25 cellular contexts compared by ENCODE assay signal in the genomic region with DNA sequence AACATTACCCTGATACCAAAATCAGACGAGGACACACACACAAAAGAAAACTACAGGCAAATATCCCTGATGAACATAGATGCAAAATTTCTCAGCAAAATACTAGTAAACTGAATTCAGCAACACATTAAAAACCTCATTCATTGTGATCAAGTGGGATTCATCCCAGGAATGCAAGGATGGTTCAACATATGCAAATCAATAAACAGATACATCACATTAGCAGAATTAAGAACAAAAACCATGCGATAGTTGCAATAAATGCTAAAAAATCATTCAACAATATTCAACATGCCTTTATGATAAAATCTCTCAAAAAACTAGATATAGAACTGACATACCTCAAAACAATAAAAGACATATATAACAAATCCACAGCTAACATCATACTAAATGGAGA.
"Had no signal": no experiment of that assay in that cellular context is flagged by ENCODE, and none has a peak within 500 bp of the region (broad histone marks: within the 10 kb centered on the region; RNA-seq: fewer than 3 reads in every experiment).

No MANE protein-coding gene starts in this region.

- H3K36me3 ChIP-seq: colonic mucosa, esophagus muscularis mucosa, esophagus squamous epithelium, gastrocnemius medialis, gastroesophageal sphincter, heart left ventricle, heart right ventricle had no signal

- H3K9me3 ChIP-seq: colonic mucosa had no signal

- ATAC-seq: effector memory CD8-positive, alpha-beta T cell; esophagus mucosa; foreskin keratinocyte; gastrocnemius medialis; gastroesophageal sphincter; heart left ventricle; heart right ventricle had no signal

- H3K4me3 ChIP-seq: colonic mucosa, coronary artery, dorsolateral prefrontal cortex, esophagus muscularis mucosa, esophagus squamous epithelium, gastrocnemius medialis, gastroesophageal sphincter, heart left ventricle, heart right ventricle had no signal

- FAIRE-seq: colon had no signal

- H3K27ac ChIP-seq: colonic mucosa, coronary artery, dorsolateral prefrontal cortex, epithelial cell of prostate, esophagus muscularis mucosa, esophagus squamous epithelium, foreskin keratinocyte, gastrocnemius medialis, gastroesophageal sphincter, heart left ventricle, heart right ventricle had no signal

- H3K27me3 ChIP-seq: colonic mucosa, dorsolateral prefrontal cortex, esophagus muscularis mucosa, esophagus squamous epithelium, foreskin keratinocyte, gastrocnemius medialis, gastroesophageal sphincter, heart left ventricle, heart right ventricle had no signal

- DNase-seq: colonic mucosa; cortex of kidney; dermis blood vessel endothelial cell; dorsolateral prefrontal cortex; effector CD4-positive, alpha-beta T cell; effector CD8-positive, alpha-beta T cell; effector memory CD4-positive, alpha-beta T cell; effector memory CD8-positive, alpha-beta T cell; endodermal cell; erythroblast; esophagus squamous epithelium; foreskin fibroblast; foreskin keratinocyte; foreskin melanocyte; gastrocnemius medialis; glutamatergic neuron; head of caudate nucleus; heart left ventricle; heart right ventricle had no signal

- H3K4me1 ChIP-seq: colonic mucosa, esophagus muscularis mucosa, esophagus squamous epithelium, foreskin keratinocyte, gastrocnemius medialis, gastroesophageal sphincter, heart left ventricle, heart right ventricle had no signal
